8 cellular contexts compared by ENCODE assay signal in the genomic region with DNA sequence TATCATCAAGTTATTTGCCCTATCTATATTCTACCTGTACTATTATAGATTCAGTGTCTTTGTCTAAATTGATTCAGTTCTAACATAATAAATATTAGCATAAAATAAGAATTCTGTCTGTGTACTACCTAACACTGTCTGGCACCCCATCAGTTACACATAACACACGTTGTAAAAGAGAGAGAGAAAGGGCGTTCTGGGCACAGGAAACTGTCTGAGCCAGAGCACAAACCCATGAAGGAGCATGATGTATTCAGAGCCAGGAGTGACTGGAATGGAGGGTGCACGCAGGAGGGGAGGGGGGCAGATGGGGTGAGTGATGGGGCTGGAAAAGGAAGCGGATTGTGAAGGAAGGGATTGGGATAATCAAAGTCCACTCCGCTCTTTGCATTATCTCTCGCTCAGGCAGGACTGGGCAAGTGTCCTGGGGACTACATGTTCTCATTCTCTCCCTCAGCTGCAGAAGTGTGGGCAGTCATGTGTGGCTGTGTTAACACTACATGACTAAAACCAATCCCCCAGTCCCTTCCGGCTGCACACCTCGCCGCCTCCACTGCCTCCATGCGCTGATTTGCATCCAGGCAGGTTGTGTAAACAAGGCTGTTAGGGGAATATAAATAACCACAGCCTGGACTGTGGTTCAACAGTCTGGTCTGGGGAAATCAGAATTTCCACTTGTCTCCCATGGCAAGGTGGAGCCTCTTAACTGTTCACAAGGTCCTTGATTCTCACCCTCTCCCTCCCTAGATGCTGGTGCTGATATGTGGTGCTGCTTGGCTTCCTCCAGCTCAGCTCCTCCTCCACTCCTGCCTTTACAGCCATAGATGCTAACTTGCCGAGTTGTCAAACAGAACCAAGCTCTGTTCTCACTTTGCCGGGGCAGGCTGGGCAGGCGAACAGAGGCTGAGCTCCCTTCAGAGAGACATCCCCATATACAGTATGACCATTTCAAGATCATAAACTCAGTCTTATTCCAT.
DNase-seq lines count a peak whose midpoint lies in the region; ATAC-seq and TF ChIP-seq lines count a peak whose summit lies in the region.

No MANE protein-coding gene starts in this region.

- TF ChIP-seq POLR2A in GM18505 (IDR thresholded peaks at IDR 0.05; ENCODE audit: borderline replicate concordance, extremely low read depth, insufficient read depth, insufficient read length): no peak
- TF ChIP-seq POLR2A in esophagus muscularis mucosa (IDR thresholded peaks at IDR 0.05; ENCODE audit: low read depth): no peak
- no peak for TF ChIP-seq POLR2A in prostate gland (IDR thresholded peaks at IDR 0.05)

- H3K9me3 Mint-ChIP-seq in progenitor cell of endocrine pancreas (ENCODE audit: low read depth): peaks cover 3% of the 10 kb centered on the region

- no peaks in the 10 kb centered on the region for H3K36me3 Mint-ChIP-seq in progenitor cell of endocrine pancreas (ENCODE audit: insufficient read depth)

- ATAC-seq in GM18505 (IDR thresholded peaks at IDR 0.05; ENCODE audit: unreplicated experiment): peak; percentile 100
- ATAC-seq in GM21528 (IDR thresholded peaks at IDR 0.05; ENCODE audit: low FRiP score, unreplicated experiment): peak; percentile 98
- ATAC-seq in HG03520 (IDR thresholded peaks at IDR 0.05; ENCODE audit: unreplicated experiment): peak; percentile 98
- no peak for ATAC-seq in right cardiac atrium

- H3K27ac Mint-ChIP-seq in progenitor cell of endocrine pancreas: no peak overlapping the region

- H3K4me1 ChIP-seq in esophagus muscularis mucosa: peaks cover 0 to 11% (median 9%) of the 10 kb centered on the region in 4 donors
- no peaks in the 10 kb centered on the region for H3K4me1 ChIP-seq in right cardiac atrium (ENCODE audit: control insufficient read depth, insufficient read depth, low read length)
- H3K4me1 ChIP-seq in prostate gland (replicated peaks): no peaks in the 10 kb centered on the region

- TF ChIP-seq CTCF in esophagus muscularis mucosa (IDR thresholded peaks at IDR 0.05): no peak
- no peak for TF ChIP-seq CTCF in progenitor cell of endocrine pancreas (IDR thresholded peaks at IDR 0.05; ENCODE audit: unreplicated experiment)
- no peak for TF ChIP-seq CTCF in prostate gland (IDR thresholded peaks at IDR 0.05)

- H3K27me3 Mint-ChIP-seq in progenitor cell of endocrine pancreas: peaks cover 3% of the 10 kb centered on the region

- peak overlapping the region in 1 of 4 donors; percentile 42 for H3K27ac ChIP-seq in esophagus muscularis mucosa (replicated peaks in 1 of 4)
- no peak overlapping the region for H3K27ac ChIP-seq in right cardiac atrium (ENCODE audit: low read length)
- no peak overlapping the region for H3K27ac ChIP-seq in prostate gland

- H3K27me3 ChIP-seq in esophagus muscularis mucosa: no peaks in the 10 kb centered on the region
- no peaks in the 10 kb centered on the region for H3K27me3 ChIP-seq in right cardiac atrium (ENCODE audit: control insufficient read depth, insufficient read depth)
- H3K27me3 ChIP-seq in prostate gland (replicated peaks; ENCODE audit: insufficient read depth): no peaks in the 10 kb centered on the region

- H3K9me3 ChIP-seq in esophagus muscularis mucosa (peaks cover 0 to 3% (median 0%) of the 10 kb centered on the region in 4 donors), right cardiac atrium (ENCODE audit: control insufficient read depth, low read length) (no peaks in the 10 kb centered on the region), prostate gland (no peaks in the 10 kb centered on the region)

- DNase-seq in esophagus muscularis mucosa (ENCODE audit: extremely low spot score) (peak; percentile 90), Kasumi-1 (lab: John Stamatoyannopoulos, UW) (no peak), right cardiac atrium (no peak), progenitor cell of endocrine pancreas (ENCODE audit: low spot score, unreplicated experiment) (no peak), prostate gland (ENCODE audit: low spot score) (no peak)

- no peak overlapping the region for H3K4me3 Mint-ChIP-seq in progenitor cell of endocrine pancreas (ENCODE audit: low read depth)

- intact Hi-C loops in esophagus muscularis mucosa (cut with DNase I) (no loop called here), right cardiac atrium (cut with DNase I) (no loop called here), prostate gland (cut with DNase I) (no loop called here)

- H3K4me3 ChIP-seq in esophagus muscularis mucosa (no peak overlapping the region), right cardiac atrium (ENCODE audit: low read length) (no peak overlapping the region), prostate gland (no peak overlapping the region)

- H3K36me3 ChIP-seq in esophagus muscularis mucosa (no peaks in the 10 kb centered on the region), prostate gland (no peaks in the 10 kb centered on the region)

- H3K4me1 Mint-ChIP-seq in progenitor cell of endocrine pancreas (ENCODE audit: low read depth): no peaks in the 10 kb centered on the region

- no peak for TF ChIP-seq EP300 in esophagus muscularis mucosa (IDR thresholded peaks at IDR 0.05)

- WGBS in esophagus muscularis mucosa: 51% methylated on average over 13 of the region's 13 CpGs
- WGBS in right cardiac atrium: 68% methylated on average over 13 of the region's 13 CpGs
- 25% methylated on average over 13 of the region's 13 CpGs for WGBS in prostate gland

Comparison
In these comparisons a context has a peak if more than half of its experiments do, and no peak if none do; other contexts are left out.
1. ATAC-seq: peak in GM18505 (single experiment), GM21528 (single experiment) and HG03520 (single experiment); none in right cardiac atrium (0 of 2).